Comparison of ENCODE assay signal across 8 cellular contexts in the genomic region with DNA sequence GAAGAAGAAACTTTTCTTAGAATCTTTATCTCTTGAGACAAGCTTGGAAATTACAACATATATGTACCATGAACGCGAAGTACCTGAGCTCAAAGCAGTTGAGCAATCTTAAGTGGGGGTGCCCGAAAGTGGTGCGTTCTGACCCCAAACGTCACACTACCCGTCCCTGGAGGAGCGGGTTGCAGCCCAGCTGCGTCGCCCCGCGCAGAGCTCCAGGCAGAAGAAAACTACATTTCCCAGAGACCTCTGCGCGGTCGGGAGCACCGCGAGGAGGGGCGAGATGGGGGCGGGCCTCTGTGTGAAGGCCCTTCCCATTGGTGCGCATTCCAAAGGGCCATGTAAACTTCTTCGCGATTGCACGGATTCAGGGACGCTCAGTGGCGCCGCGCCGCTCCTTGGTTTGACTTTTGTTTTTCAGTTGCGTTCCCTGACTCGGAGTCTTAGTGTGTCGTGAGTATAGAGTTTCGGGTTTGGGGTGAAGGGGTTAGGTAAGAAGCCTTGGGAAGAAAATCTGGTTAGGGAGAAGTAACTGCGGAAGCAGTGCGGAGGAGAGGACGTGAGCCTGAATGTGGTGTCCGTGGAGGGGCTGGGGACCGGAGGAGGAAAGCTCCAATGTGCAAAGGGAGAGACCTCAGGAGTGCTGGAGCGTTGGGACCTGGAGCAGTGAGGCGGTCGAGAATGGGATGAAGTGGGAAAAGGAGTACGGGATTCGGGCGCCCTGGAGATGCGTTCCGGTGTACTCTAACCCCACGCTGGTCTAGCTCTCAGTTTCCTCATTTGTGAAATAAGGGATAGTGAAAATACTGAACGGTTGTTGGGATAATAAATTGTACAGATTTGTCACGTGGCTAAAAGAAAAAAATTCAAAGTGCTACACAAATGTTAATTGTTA. TPM values are rescaled to one million over a fixed set of nuclear protein-coding genes. Genes with fewer than 3 reads are reported as not detected.
A peak's percentile ranks its signal among the peaks of the same experiment; 100 is the strongest.
DNase-seq lines count a peak whose midpoint lies in the region; ATAC-seq and TF ChIP-seq lines count a peak whose summit lies in the region.

A gene (plus strand): TSS at position 410 of the 892 bp plus-strand sequence. CDS start 7,740 bp downstream, outside the sequence.

- no peak within 1 kb of the TSS for H3K27ac Mint-ChIP-seq in CD8-positive, alpha-beta memory T cell
- H3K27ac Mint-ChIP-seq in nephron progenitor cell: no peak within 1 kb of the TSS

- peak within 1 kb of the TSS; percentile 83 for H3K9ac ChIP-seq in HUES64 (ENCODE audit: low read depth, low read length)
- H3K9ac ChIP-seq in subcutaneous abdominal adipose tissue (ENCODE audit: low read length in 5 of 5): peak within 1 kb of the TSS; percentile 69 to 91 (median 89)

- ATAC-seq in GM21423 (IDR thresholded peaks at IDR 0.05; ENCODE audit: unreplicated experiment): peak; percentile 98

- no peaks in the 10 kb centered on the region for H3K36me3 ChIP-seq in CD8-positive, alpha-beta memory T cell (ENCODE audit: insufficient read depth, low read length)
- peaks cover 16% of the 10 kb centered on the region for H3K36me3 ChIP-seq in HUES64 (ENCODE audit: insufficient read depth, low read length)
- no peaks in the 10 kb centered on the region for H3K36me3 ChIP-seq in subcutaneous abdominal adipose tissue (ENCODE audit: control insufficient read depth in 5 of 5, insufficient read depth in 5 of 5, low read length in 5 of 5)

- DNase-seq in CD8-positive, alpha-beta memory T cell: peak; percentile 86 to 96 (median 93)
- DNase-seq in activated CD8-positive, alpha-beta memory T cell treated with anti-CD3 and anti-CD28 coated beads, Interleukin-2, amount 50 U/mL, for 1 hour (ENCODE audit: extremely low read depth): peak; percentile 77
- DNase-seq in fibroblast of gingiva (ENCODE audit: low read depth): peak; percentile 87
- peak; percentile 91 for DNase-seq in nephron progenitor cell
- DNase-seq in NCI-H69 (lab: John Stamatoyannopoulos, UW): no peak

- peaks cover 0 to 12% (median 2%) of the 10 kb centered on the region in 3 donors for H3K36me3 Mint-ChIP-seq in CD8-positive, alpha-beta memory T cell
- peaks cover 11% of the 10 kb centered on the region for H3K36me3 Mint-ChIP-seq in nephron progenitor cell (ENCODE audit: low read depth)

- no peaks in the 10 kb centered on the region for H3K9me3 Mint-ChIP-seq in CD8-positive, alpha-beta memory T cell
- no peaks in the 10 kb centered on the region for H3K9me3 Mint-ChIP-seq in nephron progenitor cell

- H3K4me1 Mint-ChIP-seq in CD8-positive, alpha-beta memory T cell: no peaks in the 10 kb centered on the region
- no peaks in the 10 kb centered on the region for H3K4me1 Mint-ChIP-seq in nephron progenitor cell

- WGBS in HUES64: under 1% methylated on average over 47 of the region's 47 CpGs

- H3K4me1 ChIP-seq in CD8-positive, alpha-beta memory T cell (ENCODE audit: insufficient read depth, low read length): peaks cover 14% of the 10 kb centered on the region
- H3K4me1 ChIP-seq in HUES64 (ENCODE audit: insufficient read depth, low read length) (peaks cover 10% of the 10 kb centered on the region), subcutaneous abdominal adipose tissue (ENCODE audit: control insufficient read depth in 5 of 5, insufficient read depth in 5 of 5, low read length in 5 of 5) (peaks cover 0 to 18% (median 16%) of the 10 kb centered on the region in 5 donors)

- peaks cover 0 to 1% of the 10 kb centered on the region in 2 donors for H3K27me3 Mint-ChIP-seq in CD8-positive, alpha-beta memory T cell
- H3K27me3 Mint-ChIP-seq in nephron progenitor cell (ENCODE audit: low read depth, poor library complexity): peaks cover 19% of the 10 kb centered on the region

- peak within 1 kb of the TSS; percentile 62 for H3K27ac ChIP-seq in CD8-positive, alpha-beta memory T cell (ENCODE audit: low read depth, low read length)
- H3K27ac ChIP-seq in HUES64 (ENCODE audit: low read depth, low read length) (peak within 1 kb of the TSS; percentile 46), subcutaneous abdominal adipose tissue (ENCODE audit: low read depth, low read length) (peak within 1 kb of the TSS; percentile 67)

- H3K4me3 Mint-ChIP-seq in CD8-positive, alpha-beta memory T cell: no peak within 1 kb of the TSS
- no peak within 1 kb of the TSS for H3K4me3 Mint-ChIP-seq in nephron progenitor cell

- CTCF ChIA-PET in CD8-positive, alpha-beta memory T cell (lab: Charles Lee): interaction anchor here (1.1 to 2.9 kb wide), 6 partner anchors 11 to 145 kb away, joined by 3 to 25 read pairs (median 3); a partner anchor contains a TSS

- no peaks in the 10 kb centered on the region for H3K27me3 ChIP-seq in CD8-positive, alpha-beta memory T cell (ENCODE audit: insufficient read depth, low read length, poor library complexity, severe bottlenecking)
- H3K27me3 ChIP-seq in HUES64 (ENCODE audit: insufficient read depth, low read length): no peaks in the 10 kb centered on the region
- no peaks in the 10 kb centered on the region for H3K27me3 ChIP-seq in subcutaneous abdominal adipose tissue (ENCODE audit: control insufficient read depth in 5 of 5, insufficient read depth in 4 of 5, low read length in 5 of 5)

- H3K4me3 ChIP-seq in CD8-positive, alpha-beta memory T cell (ENCODE audit: low read length): peak within 1 kb of the TSS; percentile 90
- H3K4me3 ChIP-seq in HUES64 (ENCODE audit: low read length): peak within 1 kb of the TSS; percentile 79
- peak within 1 kb of the TSS; percentile 83 to 100 (median 98) for H3K4me3 ChIP-seq in subcutaneous abdominal adipose tissue (ENCODE audit: low read depth in 1 of 5, low read length in 5 of 5)

- TF ChIP-seq CTCF in nephron progenitor cell (IDR thresholded peaks at IDR 0.05): no peak

- POLR2A ChIA-PET in CD8-positive, alpha-beta memory T cell (lab: Charles Lee): interaction anchor here (0.5 to 3.6 kb wide), 4 partner anchors 12 to 590 kb away, joined by 3 to 33 read pairs (median 4); a partner anchor contains a TSS

- no peaks in the 10 kb centered on the region for H3K9me3 ChIP-seq in CD8-positive, alpha-beta memory T cell (ENCODE audit: low read length)
- H3K9me3 ChIP-seq in HUES64 (ENCODE audit: insufficient read depth, low read depth, low read length) (no peaks in the 10 kb centered on the region), subcutaneous abdominal adipose tissue (ENCODE audit: control insufficient read depth in 5 of 5, low read length in 5 of 5) (no peaks in the 10 kb centered on the region)

RNA-seq across cellular contexts. Expression of the gene that starts here (rescaled TPM):
- 10 to 100 TPM; 14.0 to 14.7 TPM for total RNA-seq in CD8-positive, alpha-beta memory T cell
- polyA plus RNA-seq in CD8-positive, alpha-beta memory T cell: 5.9 TPM
- polyA plus RNA-seq in HUES64 (2013, experiment 1 of 2): 24.4 TPM
- 21.5 TPM for polyA plus RNA-seq in HUES64 (2013, experiment 2 of 2)
